25 cellular contexts compared by ENCODE assay signal in genomic region chr2:152452256-152452973, GRCh38.
DNase-seq lines count a peak whose midpoint lies in the region; ATAC-seq, FAIRE-seq and TF ChIP-seq lines count a peak whose summit lies in the region.
"Had no signal": no experiment of that assay in that cellular context is flagged by ENCODE, and none has a peak within 500 bp of the region (broad histone marks: within the 10 kb centered on the region; RNA-seq: fewer than 3 reads in every experiment).

No MANE protein-coding gene starts in this region.

- BruUV-seq in HepG2 (replicated peaks; lab: Mats Ljungman, UMichigan) = no TSS peak

- H3K27me3 ChIP-seq in HepG2 (ENCODE audit: control insufficient read depth in 1 of 2, insufficient read depth in 2 of 2, low read length in 2 of 2) (no peaks in the 10 kb centered on the region), right lobe of liver (no peaks in the 10 kb centered on the region), endodermal cell (ENCODE audit: control insufficient read depth, insufficient read depth, low read length, poor library complexity, severe bottlenecking) (no peaks in the 10 kb centered on the region), tibial nerve (no peaks in the 10 kb centered on the region)
- H3K27me3 ChIP-seq: foreskin keratinocyte, stomach, uterus had no signal

- no peak overlapping the region for H2AFZ ChIP-seq in HepG2 (ENCODE audit: low read length)

- H3K4me1 Mint-ChIP-seq in endodermal cell (peaks cover 70% of the 10 kb centered on the region), mesothelial cell of epicardium (peaks cover 26% of the 10 kb centered on the region)
- H3K4me1 Mint-ChIP-seq in activated T-helper 17 cell treated with anti-CD3 and anti-CD28 coated beads, Interleukin-2, amount 50 U/mL, for 72 hours = no peaks in the 10 kb centered on the region
- H3K4me1 Mint-ChIP-seq in activated naive CD8-positive, alpha-beta T cell treated with anti-CD3 and anti-CD28 coated beads, Interleukin-2, amount 50 U/mL, for 24 hours = peaks cover 2% of the 10 kb centered on the region

- FAIRE-seq in HepG2 (lab: Jason Lieb, UNC) = no peak
- FAIRE-seq: bronchial epithelial cell, GM18507 had no signal

- H3K9me3 ChIP-seq in HepG2 (ENCODE audit: low read length) (no peaks in the 10 kb centered on the region), right lobe of liver (no peaks in the 10 kb centered on the region), endodermal cell (ENCODE audit: control insufficient read depth, low read length) (no peaks in the 10 kb centered on the region), tibial nerve (no peaks in the 10 kb centered on the region)
- H3K9me3 ChIP-seq: stomach, uterus had no signal

- no peak for TF ChIP-seq POLR2A in HepG2 (IDR thresholded peaks at IDR 0.05; ENCODE audit: insufficient read depth in 1 of 2, low read depth in 2 of 2, low read length in 2 of 2)
- no peak for TF ChIP-seq POLR2A in right lobe of liver (IDR thresholded peaks at IDR 0.05)
- TF ChIP-seq POLR2A in tibial nerve (IDR thresholded peaks at IDR 0.05) = no peak

- H3K4me3 Mint-ChIP-seq in endodermal cell (peak overlapping the region; percentile 46), mesothelial cell of epicardium (no peak overlapping the region)
- H3K4me3 Mint-ChIP-seq in activated T-helper 17 cell treated with anti-CD3 and anti-CD28 coated beads, Interleukin-2, amount 50 U/mL, for 72 hours = no peak overlapping the region
- H3K4me3 Mint-ChIP-seq in activated naive CD8-positive, alpha-beta T cell treated with anti-CD3 and anti-CD28 coated beads, Interleukin-2, amount 50 U/mL, for 24 hours = no peak overlapping the region
- H3K4me3 Mint-ChIP-seq: CD8-positive, alpha-beta T cell had no signal

- DNase-seq in HepG2 (ENCODE audit: low spot score) = no peak
- no peak for DNase-seq in right lobe of liver
- peak; percentile 83 for DNase-seq in endodermal cell
- no peak for DNase-seq in mesothelial cell of epicardium (ENCODE audit: low spot score in 2 of 2, unreplicated experiment in 2 of 2)
- DNase-seq in tibial nerve (ENCODE audit: low spot score in 2 of 2) = no peak
- no peak for DNase-seq in activated naive CD8-positive, alpha-beta T cell treated with anti-CD3 and anti-CD28 coated beads, Interleukin-2, amount 50 U/mL, for 24 hours
- DNase-seq in SIG-M5 (lab: John Stamatoyannopoulos, UW) = no peak
- DNase-seq: activated CD8-positive, alpha-beta memory T cell treated with anti-CD3 and anti-CD28 coated beads, Interleukin-2, amount 50 U/mL, for 48 hours; activated effector memory CD4-positive, alpha-beta T cell treated with anti-CD3 and anti-CD28 coated beads, Interleukin-2, amount 50 U/mL, for 16 hours; CD8-positive, alpha-beta T cell; dermis blood vessel endothelial cell; erythroblast; foreskin keratinocyte; MM.1S; NCI-H1436 treated with DMSO at 0.1 percent for 48 hours; NCI-H2171; NCI-H748 treated with DMSO at 0.1 percent for 48 hours; Right ventricle myocardium superior; stomach; T-helper 1 cell; uterus had no signal

- peaks cover 87% of the 10 kb centered on the region for H3K79me2 ChIP-seq in HepG2 (ENCODE audit: insufficient read depth, low read length)

- H4K20me1 ChIP-seq in HepG2 (ENCODE audit: insufficient read depth, low read length) = no peaks in the 10 kb centered on the region

- H3K27ac Mint-ChIP-seq in endodermal cell (peak overlapping the region; percentile 97), mesothelial cell of epicardium (peak overlapping the region; percentile 14)
- no peak overlapping the region for H3K27ac Mint-ChIP-seq in activated T-helper 17 cell treated with anti-CD3 and anti-CD28 coated beads, Interleukin-2, amount 50 U/mL, for 72 hours
- H3K27ac Mint-ChIP-seq in activated naive CD8-positive, alpha-beta T cell treated with anti-CD3 and anti-CD28 coated beads, Interleukin-2, amount 50 U/mL, for 24 hours = no peak overlapping the region
- H3K27ac Mint-ChIP-seq: CD8-positive, alpha-beta T cell had no signal

- in situ Hi-C loops in HepG2 (cut with HindIII; ENCODE audit: extremely low pct_ligation_motif_present, low pct_unique_long_range_greater_than_20kb) = no loop called here

- CTCF ChIA-PET in HepG2 (lab: Yijun Ruan, JAX; ENCODE audit: low intra/inter-chr PET ratio, low total read pairs) = no interaction called here

- TF ChIP-seq CTCF in HepG2 (CRISPR knock-in tag; IDR thresholded peaks at IDR 0.05) (no peak), right lobe of liver (IDR thresholded peaks at IDR 0.05) (no peak), endodermal cell (conservative IDR thresholded peaks at IDR 0.05) (no peak), mesothelial cell of epicardium (IDR thresholded peaks at IDR 0.05; ENCODE audit: unreplicated experiment) (no peak), tibial nerve (IDR thresholded peaks at IDR 0.05) (no peak)

- H3K4me1 ChIP-seq in HepG2 (ENCODE audit: insufficient read depth, low read length) = peaks cover 84% of the 10 kb centered on the region
- no peaks in the 10 kb centered on the region for H3K4me1 ChIP-seq in right lobe of liver
- peaks cover 31% of the 10 kb centered on the region for H3K4me1 ChIP-seq in endodermal cell (ENCODE audit: control insufficient read depth, insufficient read depth, low read length)
- H3K4me1 ChIP-seq in tibial nerve = peaks cover 0 to 84% (median 27%) of the 10 kb centered on the region in 4 donors
- H3K4me1 ChIP-seq: uterus had no signal

- 96% methylated on average over 13 of the region's 13 CpGs for WGBS in HepG2 (ENCODE audit: low lambda C conversion rate)
- WGBS in right lobe of liver (ENCODE audit: insufficient coverage, low coverage, low lambda C conversion rate, missing lambda C conversion rate) = 89% methylated on average over 12 of the region's 13 CpGs
- WGBS in endodermal cell (ENCODE audit: insufficient coverage in 1 of 2, insufficient read length in 1 of 2), 2 experiments = 30 to 43% methylated on average over 6 to 13 of the region's 13 CpGs
- WGBS in tibial nerve, 2 donors = 60 to 61% methylated on average over 13 of the region's 13 CpGs

- POLR2A ChIA-PET in HepG2 (lab: Yijun Ruan, JAX) = no interaction called here

- H3K27ac ChIP-seq in HepG2 (ENCODE audit: extremely low read length, insufficient read depth, low read length) (no peak overlapping the region), right lobe of liver (no peak overlapping the region), endodermal cell (ENCODE audit: low read depth, low read length) (peak overlapping the region; percentile 93), tibial nerve (peak overlapping the region; percentile 45 to 91 (median 77))
- H3K27ac ChIP-seq: 22Rv1, foreskin keratinocyte, stomach, uterus had no signal

- peaks cover 3 to 10% of the 10 kb centered on the region in 2 experiments; a peak in 3 of 5 replicates for H3K36me3 ChIP-seq in HepG2 (replicated peaks in 1 of 2; ENCODE audit: control insufficient read depth in 1 of 2, insufficient read depth in 2 of 2, low read length in 2 of 2)
- H3K36me3 ChIP-seq in right lobe of liver = no peaks in the 10 kb centered on the region
- no peaks in the 10 kb centered on the region for H3K36me3 ChIP-seq in endodermal cell (ENCODE audit: control insufficient read depth, insufficient read depth, low read length)
- no peaks in the 10 kb centered on the region for H3K36me3 ChIP-seq in tibial nerve
- H3K36me3 ChIP-seq: stomach, uterus had no signal

- no peaks in the 10 kb centered on the region for H3K36me3 Mint-ChIP-seq in endodermal cell (ENCODE audit: low read depth)
- H3K36me3 Mint-ChIP-seq in mesothelial cell of epicardium = peaks cover 2% of the 10 kb centered on the region
- no peaks in the 10 kb centered on the region for H3K36me3 Mint-ChIP-seq in activated T-helper 17 cell treated with anti-CD3 and anti-CD28 coated beads, Interleukin-2, amount 50 U/mL, for 72 hours (ENCODE audit: low read depth)
- no peaks in the 10 kb centered on the region for H3K36me3 Mint-ChIP-seq in activated naive CD8-positive, alpha-beta T cell treated with anti-CD3 and anti-CD28 coated beads, Interleukin-2, amount 50 U/mL, for 24 hours (ENCODE audit: low read depth)
- H3K36me3 Mint-ChIP-seq: CD8-positive, alpha-beta T cell had no signal

- ATAC-seq in HepG2 = no peak; the same call in 2 of the 3 replicates
- ATAC-seq in right lobe of liver = no peak
- no peak for ATAC-seq in activated T-helper 17 cell treated with anti-CD3 and anti-CD28 coated beads, Interleukin-2, amount 50 U/mL, for 72 hours (replicated peaks)
- ATAC-seq in activated naive CD8-positive, alpha-beta T cell treated with anti-CD3 and anti-CD28 coated beads, Interleukin-2, amount 50 U/mL, for 24 hours = no peak
- ATAC-seq: CD8-positive, alpha-beta T cell; foreskin keratinocyte had no signal

- intact Hi-C loops in HepG2 (cut with micrococcal nuclease; ENCODE audit: unreplicated experiment) = no loop called here
- intact Hi-C loops in right lobe of liver (cut with DNase I) = no loop called here

- no peaks in the 10 kb centered on the region for H3K9me3 Mint-ChIP-seq in endodermal cell
- H3K9me3 Mint-ChIP-seq in mesothelial cell of epicardium = peaks cover 7% of the 10 kb centered on the region
- H3K9me3 Mint-ChIP-seq in activated T-helper 17 cell treated with anti-CD3 and anti-CD28 coated beads, Interleukin-2, amount 50 U/mL, for 72 hours = no peaks in the 10 kb centered on the region
- H3K9me3 Mint-ChIP-seq in activated naive CD8-positive, alpha-beta T cell treated with anti-CD3 and anti-CD28 coated beads, Interleukin-2, amount 50 U/mL, for 24 hours = no peaks in the 10 kb centered on the region
- H3K9me3 Mint-ChIP-seq: CD8-positive, alpha-beta T cell had no signal

- H3K27me3 Mint-ChIP-seq in endodermal cell (ENCODE audit: insufficient read depth) (no peaks in the 10 kb centered on the region), mesothelial cell of epicardium (ENCODE audit: low read depth) (no peaks in the 10 kb centered on the region)
- H3K27me3 Mint-ChIP-seq in activated T-helper 17 cell treated with anti-CD3 and anti-CD28 coated beads, Interleukin-2, amount 50 U/mL, for 72 hours = peaks cover 14% of the 10 kb centered on the region
- peaks cover 4% of the 10 kb centered on the region for H3K27me3 Mint-ChIP-seq in activated naive CD8-positive, alpha-beta T cell treated with anti-CD3 and anti-CD28 coated beads, Interleukin-2, amount 50 U/mL, for 24 hours

- peak overlapping the region; percentile 55; the same call in 1 of the 2 replicates for H3K4me2 ChIP-seq in HepG2 (ENCODE audit: low read depth, low read length)

- H3K4me3 ChIP-seq in HepG2 (replicated peaks in 1 of 3; ENCODE audit: insufficient read depth in 1 of 3, low read depth in 2 of 3, low read length in 3 of 3) (no peak overlapping the region), right lobe of liver (no peak overlapping the region), endodermal cell (ENCODE audit: low read length) (peak overlapping the region; percentile 27), tibial nerve (peak overlapping the region in 1 of 4 donors; percentile 9)
- H3K4me3 ChIP-seq: stomach, uterus had no signal

- TF ChIP-seq EP300 in HepG2 (IDR thresholded peaks at IDR 0.05; ENCODE audit: low read depth in 2 of 2, low read length in 2 of 2) (no peak), HepG2 (CRISPR knock-in tag; IDR thresholded peaks at IDR 0.05; ENCODE audit: borderline replicate concordance) (no peak), tibial nerve (IDR thresholded peaks at IDR 0.05) (no peak)

- no peak for TF ChIP-seq RAD21 in HepG2 (CRISPR knock-in tag; IDR thresholded peaks at IDR 0.05)

- H3K9ac ChIP-seq in HepG2 (ENCODE audit: insufficient read depth, low read depth, low read length) (no peak overlapping the region), endodermal cell (ENCODE audit: extremely low read depth, low read length, poor library complexity, severe bottlenecking) (peak overlapping the region; percentile 18)

Comparison
In these comparisons a context has a peak if more than half of its experiments do, and no peak if none do; other contexts are left out.
1. H3K27ac ChIP-seq: peak in endodermal cell (single experiment) and tibial nerve (4 of 4); none in HepG2 (single experiment) and right lobe of liver (0 of 3).
2. H3K27ac Mint-ChIP-seq: peak in endodermal cell (single experiment) and mesothelial cell of epicardium (single experiment); none in activated T-helper 17 cell treated with anti-CD3 and anti-CD28 coated beads, Interleukin-2, amount 50 U/mL, for 72 hours (single experiment) and activated naive CD8-positive, alpha-beta T cell treated with anti-CD3 and anti-CD28 coated beads, Interleukin-2, amount 50 U/mL, for 24 hours (single experiment).